In the genomic region with DNA sequence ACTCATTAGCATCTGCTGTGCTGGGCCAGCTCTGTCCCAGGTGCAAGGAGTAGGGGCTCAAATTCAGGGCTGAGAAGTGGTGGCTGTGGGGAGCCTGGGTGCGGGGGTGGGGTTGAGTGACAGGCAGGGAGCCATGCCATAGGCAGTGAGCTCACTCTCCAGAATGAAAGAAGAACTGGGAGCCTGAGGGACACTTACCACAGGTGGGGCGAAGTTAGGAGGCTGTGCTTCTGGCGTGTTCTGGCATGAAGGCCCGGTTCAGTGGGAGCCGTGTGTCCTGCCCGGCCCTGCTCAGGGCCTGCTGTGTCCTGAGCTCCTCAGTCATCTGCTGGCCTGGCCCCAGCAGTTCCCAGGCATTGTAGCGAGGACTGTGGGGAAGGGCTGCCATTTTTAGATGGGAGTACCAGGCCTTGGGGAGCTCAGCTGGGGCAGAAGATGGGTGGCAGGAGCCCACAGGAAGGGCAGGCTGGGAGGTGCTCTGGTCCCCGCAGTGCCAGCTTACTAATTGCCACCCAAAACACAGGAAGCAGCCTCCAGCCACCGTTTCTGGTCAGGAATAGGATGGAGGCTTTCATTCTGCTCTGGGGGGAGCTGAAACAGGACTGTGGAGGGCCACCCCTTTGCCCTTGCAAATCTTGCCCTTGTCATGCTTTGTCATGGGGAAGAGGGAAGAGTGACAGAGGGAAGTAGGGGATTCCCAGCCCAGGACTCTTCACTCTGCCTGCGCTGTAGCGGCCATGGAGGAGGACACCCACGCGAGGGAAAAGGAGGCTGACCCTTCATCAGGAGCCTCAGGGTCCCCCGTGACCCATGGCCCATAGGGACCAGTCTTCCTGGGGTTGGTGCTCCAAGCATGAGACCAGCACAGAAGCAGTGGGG, we compare ENCODE assay signal across 8 cellular contexts.
DNase-seq lines count a peak whose midpoint lies in the region; ATAC-seq and TF ChIP-seq lines count a peak whose summit lies in the region.

No MANE protein-coding gene starts in this region.

- peaks cover 10% of the 10 kb centered on the region for H3K4me1 ChIP-seq in mesendoderm (ENCODE audit: control insufficient read depth, low read depth, low read length)
- peaks cover 37% of the 10 kb centered on the region for H3K4me1 ChIP-seq in upper lobe of right lung

- H3K27me3 ChIP-seq in HL-60 (ENCODE audit: insufficient read depth, poor library complexity, severe bottlenecking) (no peaks in the 10 kb centered on the region), mesendoderm (ENCODE audit: insufficient read depth, low read length, poor library complexity) (no peaks in the 10 kb centered on the region), upper lobe of right lung (no peaks in the 10 kb centered on the region)

- no peak for TF ChIP-seq CTCF in HL-60 (IDR thresholded peaks at IDR 0.05; ENCODE audit: insufficient read depth, low read length)
- TF ChIP-seq CTCF in upper lobe of right lung (IDR thresholded peaks at IDR 0.05), result no peak

- ATAC-seq in activated naive CD8-positive, alpha-beta T cell treated with anti-CD3 and anti-CD28 coated beads, Interleukin-2, amount 50 U/mL, for 24 hours, result peak; percentile 18
- ATAC-seq in upper lobe of right lung, result peak; percentile 6

- H3K56ac ChIP-seq in mesendoderm (ENCODE audit: low read length), result peak overlapping the region; percentile 1

- H2BK120ac ChIP-seq in mesendoderm (ENCODE audit: low read depth, low read length), result no peak overlapping the region

- H3K36me3 Mint-ChIP-seq in activated naive CD8-positive, alpha-beta T cell treated with anti-CD3 and anti-CD28 coated beads, Interleukin-2, amount 50 U/mL, for 24 hours (ENCODE audit: low read depth), result peaks cover 62% of the 10 kb centered on the region

- peaks cover 4% of the 10 kb centered on the region for H3K9me3 Mint-ChIP-seq in activated naive CD8-positive, alpha-beta T cell treated with anti-CD3 and anti-CD28 coated beads, Interleukin-2, amount 50 U/mL, for 24 hours

- no peak overlapping the region for H3K4me2 ChIP-seq in mesendoderm (ENCODE audit: low read length)

- H2BK5ac ChIP-seq in mesendoderm (ENCODE audit: low read length), result no peak overlapping the region

- H3K79me2 ChIP-seq in mesendoderm (ENCODE audit: control insufficient read depth, insufficient read depth, low read length), result no peaks in the 10 kb centered on the region

- H3K4me3 Mint-ChIP-seq in activated naive CD8-positive, alpha-beta T cell treated with anti-CD3 and anti-CD28 coated beads, Interleukin-2, amount 50 U/mL, for 24 hours, result peak overlapping the region; percentile 80

- H3K23ac ChIP-seq in mesendoderm (ENCODE audit: low read length), result peak overlapping the region; percentile 83

- H3K9me3 ChIP-seq in upper lobe of right lung, result no peaks in the 10 kb centered on the region

- peak overlapping the region; percentile 39 for H3K4ac ChIP-seq in mesendoderm (ENCODE audit: low read depth, low read length)

- intact Hi-C loops in upper lobe of right lung (cut with DNase I), result no loop called here

- no CpG with 5 or more reads among the region's 14 CpGs for WGBS in mesendoderm (ENCODE audit: extremely low coverage, insufficient coverage, low lambda C conversion rate)

- no peak overlapping the region for H4K8ac ChIP-seq in mesendoderm (ENCODE audit: low read depth, low read length)

- H2BK15ac ChIP-seq in mesendoderm (replicated peaks; ENCODE audit: low read depth), result no peak overlapping the region

- no peak overlapping the region for H3K9ac ChIP-seq in mesendoderm (ENCODE audit: low read length)

- no peaks in the 10 kb centered on the region for H3K27me3 Mint-ChIP-seq in activated naive CD8-positive, alpha-beta T cell treated with anti-CD3 and anti-CD28 coated beads, Interleukin-2, amount 50 U/mL, for 24 hours

- peaks cover 76% of the 10 kb centered on the region for H3K4me1 Mint-ChIP-seq in activated naive CD8-positive, alpha-beta T cell treated with anti-CD3 and anti-CD28 coated beads, Interleukin-2, amount 50 U/mL, for 24 hours

- H3K27ac Mint-ChIP-seq in activated naive CD8-positive, alpha-beta T cell treated with anti-CD3 and anti-CD28 coated beads, Interleukin-2, amount 50 U/mL, for 24 hours, result peak overlapping the region; percentile 99

- peak; percentile 84 for DNase-seq in activated CD8-positive, alpha-beta memory T cell treated with anti-CD3 and anti-CD28 coated beads for 24 hours
- no peak for DNase-seq in activated CD8-positive, alpha-beta memory T cell treated with anti-CD3 and anti-CD28 coated beads, Interleukin-2, amount 50 U/mL, for 4 hours
- DNase-seq in HL-60 (ENCODE audit: low read depth in 1 of 2, low spot score in 1 of 2), result peak in 1 of 2 experiments; percentile 58
- peak; percentile 66 for DNase-seq in activated naive CD8-positive, alpha-beta T cell treated with anti-CD3 and anti-CD28 coated beads, Interleukin-2, amount 50 U/mL, for 24 hours
- DNase-seq in mesendoderm, result peak; percentile 22
- peak; percentile 75 for DNase-seq in upper lobe of right lung
- no peak for DNase-seq in AG20443 (ENCODE audit: low spot score)
- no peak for DNase-seq in epidermal melanocyte (ENCODE audit: insufficient read length, low spot score)

- H3K4me3 ChIP-seq in HL-60 (replicated peaks; ENCODE audit: insufficient read depth, low read length), result no peak overlapping the region
- no peak overlapping the region for H3K4me3 ChIP-seq in mesendoderm (ENCODE audit: low read length)
- H3K4me3 ChIP-seq in upper lobe of right lung, result no peak overlapping the region

- peak overlapping the region; percentile 38 for H2AK5ac ChIP-seq in mesendoderm (ENCODE audit: low read length)

- H4K5ac ChIP-seq in mesendoderm (ENCODE audit: low read length), result no peak overlapping the region

- no peaks in the 10 kb centered on the region for H3K79me1 ChIP-seq in mesendoderm (ENCODE audit: low read length)

- no peaks in the 10 kb centered on the region for H3K36me3 ChIP-seq in mesendoderm (ENCODE audit: control insufficient read depth, insufficient read depth, low read length)
- H3K36me3 ChIP-seq in upper lobe of right lung, result peaks cover 71% of the 10 kb centered on the region

- no peak overlapping the region for H3K18ac ChIP-seq in mesendoderm (ENCODE audit: low read length)

- H3K27ac ChIP-seq in HL-60 (replicated peaks), result peak overlapping the region; percentile 83
- no peak overlapping the region for H3K27ac ChIP-seq in mesendoderm (ENCODE audit: low read depth, low read length)
- H3K27ac ChIP-seq in upper lobe of right lung, result peak overlapping the region; percentile 64

Comparison
In these comparisons a context has a peak if more than half of its experiments do, and no peak if none do; other contexts are left out.
1. DNase-seq: peak in activated CD8-positive, alpha-beta memory T cell treated with anti-CD3 and anti-CD28 coated beads for 24 hours (single experiment), activated naive CD8-positive, alpha-beta T cell treated with anti-CD3 and anti-CD28 coated beads, Interleukin-2, amount 50 U/mL, for 24 hours (single experiment), mesendoderm (single experiment) and upper lobe of right lung (single experiment); none in activated CD8-positive, alpha-beta memory T cell treated with anti-CD3 and anti-CD28 coated beads, Interleukin-2, amount 50 U/mL, for 4 hours (single experiment), AG20443 (single experiment) and epidermal melanocyte (single experiment).